ENCODE assay signal across 8 cellular contexts in genomic region chr10:12130237-12130872, GRCh38. TPM values are rescaled to one million over a fixed set of nuclear protein-coding genes. Genes with fewer than 3 reads are reported as not detected.
DNase-seq lines count a peak whose midpoint lies in the region; ATAC-seq and TF ChIP-seq lines count a peak whose summit lies in the region.

No MANE protein-coding gene starts in this region.

- CTCF ChIA-PET in A673 (lab: Charles Lee) = no interaction called here

- H2BK15ac ChIP-seq in mesendoderm (replicated peaks; ENCODE audit: low read depth) = no peak overlapping the region

- H3K4me1 ChIP-seq in A673 (ENCODE audit: insufficient read depth, low read length, poor library complexity, severe bottlenecking) (no peaks in the 10 kb centered on the region), endocrine pancreas (ENCODE audit: control insufficient read depth, insufficient read depth, low read length) (no peaks in the 10 kb centered on the region), mesendoderm (ENCODE audit: control insufficient read depth, low read depth, low read length) (no peaks in the 10 kb centered on the region)

- H2BK120ac ChIP-seq in mesendoderm (ENCODE audit: low read depth, low read length) = no peak overlapping the region

- peak; percentile 89 for DNase-seq in A673 (ENCODE audit: low spot score)
- DNase-seq in GM06990 (ENCODE audit: extremely low read depth, insufficient read length) = peak; percentile 31
- DNase-seq in NCI-H146 (lab: John Stamatoyannopoulos, UW) = peak; percentile 79
- peak; percentile 81 for DNase-seq in mesendoderm
- peak; percentile 72 for DNase-seq in superior temporal gyrus (ENCODE audit: extremely low spot score)

- intact Hi-C loops in A673 (cut with micrococcal nuclease; ENCODE audit: unreplicated experiment) = no loop called here

- H3K56ac ChIP-seq in mesendoderm (ENCODE audit: low read length) = peak overlapping the region; percentile 89

- peak overlapping the region; percentile 4 for H3K4me2 ChIP-seq in mesendoderm (ENCODE audit: low read length)

- POLR2A ChIA-PET in A673 (lab: Charles Lee; ENCODE audit: low non-redundant PET) = no interaction called here

- ATAC-seq in HG02571 (IDR thresholded peaks at IDR 0.05; ENCODE audit: unreplicated experiment) = peak; percentile 27

- H3K27ac ChIP-seq in A673 (ENCODE audit: low read depth, low read length, poor library complexity, severe bottlenecking) (no peak overlapping the region), VCaP (peak overlapping the region; percentile 84), mesendoderm (ENCODE audit: low read depth, low read length) (no peak overlapping the region)

- no peak overlapping the region for H4K5ac ChIP-seq in mesendoderm (ENCODE audit: low read length)

- H2AK5ac ChIP-seq in mesendoderm (ENCODE audit: low read length) = no peak overlapping the region

- H3K79me2 ChIP-seq in mesendoderm (ENCODE audit: control insufficient read depth, insufficient read depth, low read length) = no peaks in the 10 kb centered on the region

- WGBS in mesendoderm (ENCODE audit: extremely low coverage, insufficient coverage, low lambda C conversion rate) = no CpG with 5 or more reads among the region's 11 CpGs

- H3K9me3 ChIP-seq in A673 (ENCODE audit: low read depth, low read length, poor library complexity, severe bottlenecking) = no peaks in the 10 kb centered on the region
- H3K9me3 ChIP-seq in endocrine pancreas (ENCODE audit: control insufficient read depth, low read length) = no peaks in the 10 kb centered on the region

- H4K8ac ChIP-seq in mesendoderm (ENCODE audit: low read depth, low read length) = no peak overlapping the region

- H3K79me1 ChIP-seq in mesendoderm (ENCODE audit: low read length) = no peaks in the 10 kb centered on the region

- BruUV-seq in A673 (replicated peaks; lab: Mats Ljungman, UMichigan) = TSS peak; percentile 48

- H3K36me3 ChIP-seq in A673 (ENCODE audit: insufficient read depth, low read length, poor library complexity, severe bottlenecking) (no peaks in the 10 kb centered on the region), GM06990 (ENCODE audit: control insufficient read depth, insufficient read depth, low read length) (peaks cover 2% of the 10 kb centered on the region), endocrine pancreas (ENCODE audit: control insufficient read depth, insufficient read depth, low read length) (peaks cover 4% of the 10 kb centered on the region), mesendoderm (ENCODE audit: control insufficient read depth, insufficient read depth, low read length) (no peaks in the 10 kb centered on the region)

- H3K4me3 ChIP-seq in A673 (ENCODE audit: low read depth, low read length, poor library complexity, severe bottlenecking) (peak overlapping the region; percentile 70), GM06990 (replicated peaks; ENCODE audit: low read depth, low read length) (peak overlapping the region; percentile 85), endocrine pancreas (ENCODE audit: control insufficient read depth, insufficient read depth, low read length) (peak overlapping the region; percentile 98), mesendoderm (ENCODE audit: low read length) (peak overlapping the region; percentile 65)

- H3K27me3 ChIP-seq in A673 (replicated peaks; ENCODE audit: insufficient read depth, low read depth, low read length, poor library complexity) = no peaks in the 10 kb centered on the region
- H3K27me3 ChIP-seq in GM06990 (replicated peaks; ENCODE audit: control insufficient read depth, insufficient read depth, low read length) = no peaks in the 10 kb centered on the region
- no peaks in the 10 kb centered on the region for H3K27me3 ChIP-seq in endocrine pancreas (ENCODE audit: control insufficient read depth, insufficient read depth, low read length)
- H3K27me3 ChIP-seq in mesendoderm (ENCODE audit: insufficient read depth, low read length, poor library complexity) = no peaks in the 10 kb centered on the region

- peak; percentile 68 for TF ChIP-seq CTCF in A673 (conservative IDR thresholded peaks at IDR 0.05; ENCODE audit: low read depth, low read length)
- TF ChIP-seq CTCF in GM06990 (IDR thresholded peaks at IDR 0.05; ENCODE audit: insufficient read depth, low read length, poor library complexity, severe bottlenecking) = peak; percentile 64
- TF ChIP-seq CTCF in VCaP (conservative IDR thresholded peaks at IDR 0.05) = peak; percentile 67

- H3K9ac ChIP-seq in endocrine pancreas (ENCODE audit: control insufficient read depth, insufficient read depth, low read length) (peak overlapping the region; percentile 89), mesendoderm (ENCODE audit: low read length) (peak overlapping the region; percentile 79)

- no peak overlapping the region for H2BK5ac ChIP-seq in mesendoderm (ENCODE audit: low read length)

- no peak overlapping the region for H3K4ac ChIP-seq in mesendoderm (ENCODE audit: low read depth, low read length)

- H3K18ac ChIP-seq in mesendoderm (ENCODE audit: low read length) = no peak overlapping the region

- H3K23ac ChIP-seq in mesendoderm (ENCODE audit: low read length) = no peak overlapping the region

RNA-seq across cellular contexts. Expression of gene SEC61A2, which starts 0.9 kb away (rescaled TPM):
- 17.2 and 22.8 TPM in 2 replicates for total RNA-seq in A673 (2021)
- polyA plus RNA-seq in mesendoderm (2013, experiment 1 of 2) = 8.9 TPM
- 9.5 TPM for polyA plus RNA-seq in mesendoderm (2013, experiment 2 of 2)

Comparison
In these comparisons a context has a peak if more than half of its experiments do, and no peak if none do; other contexts are left out.
1. DNase-seq: peak in every context shown above with its lines; median percentile 89 in A673; 81 in mesendoderm; 79 in NCI-H146; 72 in superior temporal gyrus; 31 in GM06990.